3 cellular contexts compared by ENCODE assay signal in the genomic region with DNA sequence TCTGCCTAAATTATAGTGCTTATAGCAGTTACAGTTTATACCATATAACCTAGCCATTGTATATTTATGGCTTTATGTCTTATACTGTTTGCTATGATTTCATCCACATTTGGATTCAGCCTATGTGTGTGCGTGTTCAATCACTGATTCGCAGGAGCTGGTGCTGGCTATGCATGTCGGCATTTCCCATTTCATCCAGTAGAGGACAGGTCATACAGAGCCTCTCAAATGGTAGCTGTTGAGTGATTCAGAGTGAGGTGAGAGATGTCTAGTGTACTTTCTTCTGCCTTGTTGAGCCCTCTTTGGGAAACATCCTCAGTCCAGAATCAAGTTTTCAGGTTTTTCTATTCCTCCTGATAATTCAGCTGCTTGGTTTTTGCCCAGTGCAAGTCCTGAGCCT.
TF ChIP-seq lines count a peak whose summit lies in the region.

No MANE protein-coding gene starts in this region.

TF ChIP-seq in A549, 52 proteins besides CTCF, POLR2A, EP300 and RAD21:
- TF ChIP-seq SMC3 (IDR thresholded peaks at IDR 0.05) (peak; percentile 51; the same call in 2 of the 3 replicates), POLR2AphosphoS2 (conservative IDR thresholded peaks at IDR 0.05; ENCODE audit: low read length) (no peak), RCOR1 (IDR thresholded peaks at IDR 0.05; ENCODE audit: low read depth, low read length) (no peak), SREBF2 (IDR thresholded peaks at IDR 0.05) (no peak)

TF ChIP-seq in HEK293, 187 proteins besides CTCF, POLR2A, EP300 and RAD21:
- TF ChIP-seq, protein P1, sequence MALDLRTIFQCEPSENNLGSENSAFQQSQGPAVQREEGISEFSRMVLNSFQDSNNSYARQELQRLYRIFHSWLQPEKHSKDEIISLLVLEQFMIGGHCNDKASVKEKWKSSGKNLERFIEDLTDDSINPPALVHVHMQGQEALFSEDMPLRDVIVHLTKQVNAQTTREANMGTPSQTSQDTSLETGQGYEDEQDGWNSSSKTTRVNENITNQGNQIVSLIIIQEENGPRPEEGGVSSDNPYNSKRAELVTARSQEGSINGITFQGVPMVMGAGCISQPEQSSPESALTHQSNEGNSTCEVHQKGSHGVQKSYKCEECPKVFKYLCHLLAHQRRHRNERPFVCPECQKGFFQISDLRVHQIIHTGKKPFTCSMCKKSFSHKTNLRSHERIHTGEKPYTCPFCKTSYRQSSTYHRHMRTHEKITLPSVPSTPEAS (tag by site-specific recombination; IDR thresholded peaks at IDR 0.05): no peak
- TF ChIP-seq MEIS1 (CRISPR knock-in tag; IDR thresholded peaks at IDR 0.05; ENCODE audit: borderline replicate concordance): no peak

TF ChIP-seq in GM12878, 131 proteins besides CTCF, POLR2A, EP300 and RAD21:
- TF ChIP-seq CHD1 (IDR thresholded peaks at IDR 0.05; ENCODE audit: low read depth, low read length) (no peak), SMC3 (IDR thresholded peaks at IDR 0.05; ENCODE audit: borderline replicate concordance, low read length) (peak; percentile 37; the same call in 1 of the 2 replicates)
- TF ChIP-seq, protein P2, sequence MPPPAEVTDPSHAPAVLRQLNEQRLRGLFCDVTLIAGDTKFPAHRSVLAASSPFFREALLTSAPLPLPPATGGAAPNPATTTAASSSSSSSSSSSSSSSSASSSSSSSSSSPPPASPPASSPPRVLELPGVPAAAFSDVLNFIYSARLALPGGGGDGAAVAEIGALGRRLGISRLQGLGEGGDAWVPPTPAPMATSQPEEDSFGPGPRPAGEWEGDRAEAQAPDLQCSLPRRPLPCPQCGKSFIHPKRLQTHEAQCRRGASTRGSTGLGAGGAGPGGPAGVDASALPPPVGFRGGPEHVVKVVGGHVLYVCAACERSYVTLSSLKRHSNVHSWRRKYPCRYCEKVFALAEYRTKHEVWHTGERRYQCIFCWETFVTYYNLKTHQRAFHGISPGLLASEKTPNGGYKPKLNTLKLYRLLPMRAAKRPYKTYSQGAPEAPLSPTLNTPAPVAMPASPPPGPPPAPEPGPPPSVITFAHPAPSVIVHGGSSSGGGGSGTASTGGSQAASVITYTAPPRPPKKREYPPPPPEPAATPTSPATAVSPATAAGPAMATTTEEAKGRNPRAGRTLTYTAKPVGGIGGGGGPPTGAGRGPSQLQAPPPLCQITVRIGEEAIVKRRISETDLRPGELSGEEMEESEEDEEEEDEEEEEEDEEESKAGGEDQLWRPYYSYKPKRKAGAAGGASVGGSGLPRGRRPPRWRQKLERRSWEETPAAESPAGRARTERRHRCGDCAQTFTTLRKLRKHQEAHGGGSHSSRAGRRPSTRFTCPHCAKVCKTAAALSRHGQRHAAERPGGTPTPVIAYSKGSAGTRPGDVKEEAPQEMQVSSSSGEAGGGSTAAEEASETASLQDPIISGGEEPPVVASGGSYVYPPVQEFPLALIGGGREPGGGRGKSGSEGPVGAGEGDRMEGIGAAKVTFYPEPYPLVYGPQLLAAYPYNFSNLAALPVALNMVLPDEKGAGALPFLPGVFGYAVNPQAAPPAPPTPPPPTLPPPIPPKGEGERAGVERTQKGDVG (CRISPR knock-in tag; IDR thresholded peaks at IDR 0.05): no peak
